12 cellular contexts compared by ENCODE assay signal in genomic region chr2:130837175-130837810, GRCh38. TPM values are rescaled to one million over a fixed set of nuclear protein-coding genes. Genes with fewer than 3 reads are reported as not detected.
DNase-seq lines count a peak whose midpoint lies in the region; ATAC-seq, FAIRE-seq and TF ChIP-seq lines count a peak whose summit lies in the region.
"Had no signal": no experiment of that assay in that cellular context is flagged by ENCODE, and none has a peak within 500 bp of the region (broad histone marks: within the 10 kb centered on the region; RNA-seq: fewer than 3 reads in every experiment).

No MANE protein-coding gene starts in this region.

- H3K4me1 Mint-ChIP-seq in activated CD8-positive, alpha-beta T cell treated with anti-CD3 and anti-CD28 coated beads for 36 hours (ENCODE audit: low read depth): no peaks in the 10 kb centered on the region
- peaks cover 2% of the 10 kb centered on the region for H3K4me1 Mint-ChIP-seq in activated CD8-positive, alpha-beta T cell treated with anti-CD3 and anti-CD28 coated beads, Interleukin-2, amount 10 ng/mL, durations not matched to agents 7 days and 5 days (ENCODE audit: low read depth)

- WGBS in GM12878 (ENCODE audit: insufficient coverage, insufficient replicate concordance, low lambda C conversion rate, missing lambda C conversion rate): 45% methylated on average over 44 of the region's 53 CpGs
- 3 to 9% methylated on average over 16 to 31 of the region's 53 CpGs for WGBS in tibial nerve, 2 donors

- H3K27ac Mint-ChIP-seq in activated CD8-positive, alpha-beta T cell treated with anti-CD3 and anti-CD28 coated beads for 36 hours: no peak overlapping the region
- no peak overlapping the region for H3K27ac Mint-ChIP-seq in activated CD8-positive, alpha-beta T cell treated with anti-CD3 and anti-CD28 coated beads, Interleukin-2, amount 10 ng/mL, durations not matched to agents 7 days and 5 days

- H3K4me3 ChIP-seq in GM12878 (no peak overlapping the region), tibial nerve (peak overlapping the region; percentile 15 to 44 (median 26))
- H3K4me3 ChIP-seq: K562 had no signal

- no peak overlapping the region for H3K4me2 ChIP-seq in GM12878 (ENCODE audit: control insufficient read depth, insufficient read depth)

- H3K4me1 ChIP-seq in GM12878 (ENCODE audit: control insufficient read depth, insufficient read depth, low read length) (no peaks in the 10 kb centered on the region), tibial nerve (peaks cover 0 to 14% (median 0%) of the 10 kb centered on the region in 4 donors)

- no peaks in the 10 kb centered on the region for H3K9me3 Mint-ChIP-seq in activated CD8-positive, alpha-beta T cell treated with anti-CD3 and anti-CD28 coated beads for 36 hours
- H3K9me3 Mint-ChIP-seq in activated CD8-positive, alpha-beta T cell treated with anti-CD3 and anti-CD28 coated beads, Interleukin-2, amount 10 ng/mL, durations not matched to agents 7 days and 5 days (ENCODE audit: insufficient read depth): no peaks in the 10 kb centered on the region

- no peak for FAIRE-seq in GM12878 (lab: Jason Lieb, UNC)
- FAIRE-seq: K562 had no signal

- H3K27ac ChIP-seq in GM12878 (ENCODE audit: control insufficient read depth, insufficient read depth): no peak overlapping the region
- peak overlapping the region; percentile 65 for H3K27ac ChIP-seq in layer of hippocampus (ENCODE audit: low read depth, low read length)
- peak overlapping the region in 1 of 4 donors; percentile 31 for H3K27ac ChIP-seq in tibial nerve
- H3K27ac ChIP-seq: gastroesophageal sphincter had no signal

- SMC1A ChIA-PET in GM12878 (lab: Charles Lee; ENCODE audit: uncharacterized antibody, unreplicated experiment): no interaction called here

- H3K36me3 ChIP-seq in GM12878 (ENCODE audit: control insufficient read depth in 2 of 2, insufficient read depth in 2 of 2, low read length in 1 of 2) (no peaks in the 10 kb centered on the region), tibial nerve (no peaks in the 10 kb centered on the region)
- H3K36me3 ChIP-seq: gastroesophageal sphincter had no signal

- peaks cover 38% of the 10 kb centered on the region for H3K27me3 Mint-ChIP-seq in activated CD8-positive, alpha-beta T cell treated with anti-CD3 and anti-CD28 coated beads for 36 hours
- H3K27me3 Mint-ChIP-seq in activated CD8-positive, alpha-beta T cell treated with anti-CD3 and anti-CD28 coated beads, Interleukin-2, amount 10 ng/mL, durations not matched to agents 7 days and 5 days (ENCODE audit: low read depth): peaks cover 40% of the 10 kb centered on the region

- in situ Hi-C loops in GM12878 (cut with MboI): no loop called here

- TF ChIP-seq POLR2A in GM12878 (IDR thresholded peaks at IDR 0.05; ENCODE audit: low read depth, low read length) (no peak), tibial nerve (IDR thresholded peaks at IDR 0.05) (no peak)

- no peak for TF ChIP-seq CTCF in activated CD8-positive, alpha-beta T cell treated with anti-CD3 and anti-CD28 coated beads for 36 hours (IDR thresholded peaks at IDR 0.05)
- TF ChIP-seq CTCF in GM12878 (IDR thresholded peaks at IDR 0.05 in 2 of 3, conservative IDR thresholded peaks at IDR 0.05 in 1 of 3; ENCODE audit: control insufficient read depth in 2 of 3, extremely low read depth in 1 of 3, insufficient read depth in 1 of 3, low read depth in 3 of 3, low read length in 3 of 3) (no peak), tibial nerve (IDR thresholded peaks at IDR 0.05) (no peak)

- no peak for TF ChIP-seq EP300 in GM12878 (IDR thresholded peaks at IDR 0.05; ENCODE audit: borderline replicate concordance in 1 of 2, control insufficient read depth in 1 of 2, low read depth in 2 of 2, low read length in 2 of 2)
- no peak for TF ChIP-seq EP300 in tibial nerve (IDR thresholded peaks at IDR 0.05)

- H3K27me3 ChIP-seq in GM12878 (replicated peaks in 1 of 2; ENCODE audit: control insufficient read depth in 2 of 2, insufficient read depth in 2 of 2, low read length in 1 of 2) (peaks cover 3% of the 10 kb centered on the region in 2 experiments; a peak in 3 of 4 replicates), layer of hippocampus (ENCODE audit: control insufficient read depth, insufficient read depth, low read length) (peaks cover 9% of the 10 kb centered on the region), tibial nerve (peaks cover 0 to 40% of the 10 kb centered on the region in 2 donors)

- DNase-seq in activated CD8-positive, alpha-beta T cell treated with anti-CD3 and anti-CD28 coated beads for 36 hours: no peak
- DNase-seq in activated CD8-positive, alpha-beta T cell treated with anti-CD3 and anti-CD28 coated beads, Interleukin-2, amount 10 ng/mL, durations not matched to agents 7 days and 5 days: no peak
- DNase-seq in GM12878 (ENCODE audit: low read depth, low spot score) (no peak), tibial nerve (ENCODE audit: low spot score in 2 of 2) (no peak), D341Med (ENCODE audit: low spot score) (no peak)
- DNase-seq: activated CD4-positive, alpha-beta T cell treated with anti-CD3 and anti-CD28 coated beads for 1 hour; occipital lobe had no signal

- BruUV-seq in GM12878 (replicated peaks; lab: Mats Ljungman, UMichigan): no TSS peak

- H3K9me3 ChIP-seq in GM12878 (replicated peaks; ENCODE audit: control insufficient read depth, insufficient read depth, low read length) (no peaks in the 10 kb centered on the region), tibial nerve (no peaks in the 10 kb centered on the region)
- H3K9me3 ChIP-seq: gastroesophageal sphincter had no signal

- intact Hi-C loops in activated CD8-positive, alpha-beta T cell treated with anti-CD3 and anti-CD28 coated beads for 36 hours (cut with micrococcal nuclease): no loop called here
- intact Hi-C loops in GM12878 (cut with micrococcal nuclease; ENCODE audit: unreplicated experiment): no loop called here

- H3K9ac ChIP-seq in GM12878 (ENCODE audit: control insufficient read depth, insufficient read depth, low read length): no peak overlapping the region

- RAD21 ChIA-PET in GM12878 (lab: Charles Lee; ENCODE audit: unreplicated experiment): interaction anchor here (1.0 kb wide), 1 partner anchor 36 kb away, joined by 4 read pairs; no protein-coding TSS in a partner anchor

- POLR2A ChIA-PET in activated CD8-positive, alpha-beta T cell treated with anti-CD3 and anti-CD28 coated beads for 36 hours (lab: Charles Lee): no interaction called here
- POLR2A ChIA-PET in activated CD8-positive, alpha-beta T cell treated with anti-CD3 and anti-CD28 coated beads, Interleukin-2, amount 10 ng/mL, durations not matched to agents 7 days and 5 days (lab: Charles Lee): no interaction called here
- POLR2A ChIA-PET in GM12878 (lab: Charles Lee): no interaction called here

- H2AFZ ChIP-seq in GM12878 (ENCODE audit: control insufficient read depth, low read depth, low read length): no peak overlapping the region

- H4K20me1 ChIP-seq in GM12878 (ENCODE audit: control insufficient read depth, insufficient read depth): no peaks in the 10 kb centered on the region

- CTCF ChIA-PET in activated CD8-positive, alpha-beta T cell treated with anti-CD3 and anti-CD28 coated beads for 36 hours (lab: Charles Lee): interaction anchor here (1.8 kb wide), 1 partner anchor 40 kb away, joined by 5 read pairs; no protein-coding TSS in a partner anchor
- CTCF ChIA-PET in activated CD8-positive, alpha-beta T cell treated with anti-CD3 and anti-CD28 coated beads, Interleukin-2, amount 10 ng/mL, durations not matched to agents 7 days and 5 days (lab: Charles Lee): interaction anchor here (1.3 kb wide), 1 partner anchor 40 kb away, joined by 4 read pairs; no protein-coding TSS in a partner anchor
- CTCF ChIA-PET in GM12878 (lab: Yijun Ruan, JAX): no interaction called here

- no peak for TF ChIP-seq RAD21 in GM12878 (IDR thresholded peaks at IDR 0.05; ENCODE audit: insufficient read depth, low read depth, low read length)

- H3K36me3 Mint-ChIP-seq in activated CD8-positive, alpha-beta T cell treated with anti-CD3 and anti-CD28 coated beads for 36 hours (ENCODE audit: low read depth): no peaks in the 10 kb centered on the region
- H3K36me3 Mint-ChIP-seq in activated CD8-positive, alpha-beta T cell treated with anti-CD3 and anti-CD28 coated beads, Interleukin-2, amount 10 ng/mL, durations not matched to agents 7 days and 5 days (ENCODE audit: low read depth): no peaks in the 10 kb centered on the region

- peak; percentile 25 for ATAC-seq in activated CD8-positive, alpha-beta T cell treated with anti-CD3 and anti-CD28 coated beads for 36 hours
- no peak for ATAC-seq in activated CD8-positive, alpha-beta T cell treated with anti-CD3 and anti-CD28 coated beads, Interleukin-2, amount 10 ng/mL, durations not matched to agents 7 days and 5 days
- ATAC-seq in GM12878 (peak; percentile 10), HG02981 (IDR thresholded peaks at IDR 0.05; ENCODE audit: unreplicated experiment) (no peak), HG03108 (IDR thresholded peaks at IDR 0.05; ENCODE audit: unreplicated experiment) (no peak)

- H3K79me2 ChIP-seq in GM12878 (ENCODE audit: control insufficient read depth, insufficient read depth, low read length): no peaks in the 10 kb centered on the region

- no peak overlapping the region for H3K4me3 Mint-ChIP-seq in activated CD8-positive, alpha-beta T cell treated with anti-CD3 and anti-CD28 coated beads for 36 hours
- no peak overlapping the region for H3K4me3 Mint-ChIP-seq in activated CD8-positive, alpha-beta T cell treated with anti-CD3 and anti-CD28 coated beads, Interleukin-2, amount 10 ng/mL, durations not matched to agents 7 days and 5 days

RNA-seq across cellular contexts. Expression of gene ARHGEF4, which starts 0.6 kb away (rescaled TPM):
- 1 to 10 TPM; 4.2 to 4.3 TPM for total RNA-seq in activated CD8-positive, alpha-beta T cell treated with anti-CD3 and anti-CD28 coated beads for 36 hours
- total RNA-seq in activated CD8-positive, alpha-beta T cell treated with anti-CD3 and anti-CD28 coated beads, Interleukin-2, amount 10 ng/mL, durations not matched to agents 7 days and 5 days: 1 to 10 TPM; 2.9 to 3.3 TPM
- 15.4 and 16.4 TPM in 2 replicates for total RNA-seq in GM12878 (2013; cell fraction: nucleolus; rRNA removed)
- total RNA-seq in GM12878 (2014; rRNA removed): not detected in 2 replicates
- total RNA-seq in GM12878 (2014; rRNA removed; fragmentation: Illumina TruSeq; extraction: Trizol): not detected in 2 replicates
- total RNA-seq in GM12878 (2021): 0.21 TPM in 2 replicates
- not detected for polyA plus RNA-seq in GM12878 (2011; ENCODE audit: low read depth)
- polyA plus RNA-seq in GM12878 (2011; rRNA removed): 0.04 and 0.12 TPM in 2 replicates
- 0.15 and 0.16 TPM in 2 replicates for polyA plus RNA-seq in GM12878 (2011; cell fraction: cytosol; rRNA removed)
- polyA plus RNA-seq in GM12878 (2011; cell fraction: nucleus; rRNA removed): 1.2 and 1.8 TPM in 2 replicates
- 0.04 and 0.11 TPM in 2 replicates for polyA plus RNA-seq in GM12878 (2012)
- 0.06 TPM in 1 of 2 replicates, not detected in the other for polyA plus RNA-seq in GM12878 (2014; fragmentation: Illumina TruSeq; extraction: Trizol)
- under 1 TPM in 1 of 2 experiments, not detected in 1; 0.02 TPM for polyA plus RNA-seq in GM12878 (2014; fragmentation: Nextera tagmentation; extraction: Ambion mirVana)
- not detected in 2 replicates for polyA plus RNA-seq in GM12878 (2014; rRNA removed)
- under 1 TPM in 1 of 2 experiments, not detected in 1; 0.24 TPM for polyA plus RNA-seq in GM12878 (2016; fragmentation: Nextera tagmentation; extraction: Ambion mirVana)
- polyA minus RNA-seq in GM12878 (2011; rRNA and poly(A)+ RNA removed): 0.41 and 0.66 TPM in 2 replicates
- polyA minus RNA-seq in GM12878 (2011; cell fraction: cytosol; rRNA and poly(A)+ RNA removed): 0.42 TPM in 1 of 2 replicates, not detected in the other
- 0.60 and 0.77 TPM in 2 replicates for polyA minus RNA-seq in GM12878 (2011; cell fraction: nucleus; rRNA and poly(A)+ RNA removed)
- 10 to 100 TPM; 16.3 to 50.7 (median 23.3) TPM for total RNA-seq in tibial nerve
- total RNA-seq: K562 had no signal
- polyA plus RNA-seq: K562 had no signal

Comparison
In these comparisons a context has a peak if more than half of its experiments do, and no peak if none do; other contexts are left out.
1. ATAC-seq: peak in activated CD8-positive, alpha-beta T cell treated with anti-CD3 and anti-CD28 coated beads for 36 hours (single experiment) and GM12878 (single experiment); none in activated CD8-positive, alpha-beta T cell treated with anti-CD3 and anti-CD28 coated beads, Interleukin-2, amount 10 ng/mL, durations not matched to agents 7 days and 5 days (single experiment), HG02981 (single experiment) and HG03108 (single experiment).